In the genomic region with DNA sequence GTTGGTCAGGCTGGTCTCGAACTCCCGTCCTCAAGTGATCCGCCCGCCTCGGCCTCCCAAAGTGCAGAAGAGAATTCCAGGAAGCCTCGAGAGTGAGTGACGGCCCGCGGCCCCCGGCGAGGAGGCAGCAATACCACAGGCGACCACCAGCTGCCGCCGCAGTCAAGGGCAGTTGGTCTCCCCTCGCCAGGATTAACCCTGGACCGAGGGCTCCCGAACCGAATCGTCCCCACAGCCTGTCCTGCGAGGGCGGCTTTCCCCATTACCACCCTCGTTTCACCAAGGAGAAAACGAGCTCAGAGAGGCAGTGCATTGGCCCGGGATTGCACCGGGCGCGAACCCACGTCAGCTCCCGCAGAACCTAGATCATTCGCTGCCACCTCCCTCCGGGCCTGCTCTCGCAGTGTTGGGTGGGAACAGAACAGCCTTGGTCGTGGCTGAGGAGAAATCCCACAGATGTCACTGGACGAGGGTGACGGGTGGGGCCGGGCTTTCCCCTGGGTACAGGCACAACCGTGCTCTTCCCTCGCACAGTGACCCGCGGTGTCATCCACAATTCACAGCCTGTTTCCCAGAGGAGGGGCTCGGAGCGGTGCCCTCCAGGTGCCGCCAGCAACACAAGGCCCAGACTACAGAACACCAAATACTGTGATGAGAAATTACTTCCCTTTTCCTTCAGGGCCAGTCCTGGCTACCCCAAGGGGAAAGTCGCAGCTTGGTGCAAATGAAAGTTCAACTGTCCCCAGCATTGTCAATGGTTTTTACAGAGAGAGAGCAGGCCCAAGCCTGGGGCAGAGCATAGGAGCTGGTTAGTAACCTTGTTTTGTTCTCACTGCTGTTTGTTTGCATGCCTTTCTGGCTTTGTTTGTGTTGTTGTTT, we compare ENCODE assay signal across 10 cellular contexts. TPM values are rescaled to one million over a fixed set of nuclear protein-coding genes. Genes with fewer than 3 reads are reported as not detected.
DNase-seq lines count a peak whose midpoint lies in the region; ATAC-seq, FAIRE-seq and TF ChIP-seq lines count a peak whose summit lies in the region.
"Had no signal": no experiment of that assay in that cellular context is flagged by ENCODE, and none has a peak within 500 bp of the region (broad histone marks: within the 10 kb centered on the region; RNA-seq: fewer than 3 reads in every experiment).

No MANE protein-coding gene starts in this region.

- H3K27ac ChIP-seq in brain microvascular endothelial cell (no peak overlapping the region), HepG2 (ENCODE audit: extremely low read length, insufficient read depth, low read length) (no peak overlapping the region), tibial nerve (no peak overlapping the region)

- no peaks in the 10 kb centered on the region for H3K79me2 ChIP-seq in HepG2 (ENCODE audit: insufficient read depth, low read length)

- no peak overlapping the region for H3K4me3 ChIP-seq in brain microvascular endothelial cell (ENCODE audit: low read depth, low read length)
- H3K4me3 ChIP-seq in HepG2 (replicated peaks in 1 of 3; ENCODE audit: insufficient read depth in 1 of 3, low read depth in 2 of 3, low read length in 3 of 3), result no peak overlapping the region
- no peak overlapping the region for H3K4me3 ChIP-seq in tibial nerve

- no peak overlapping the region for H3K9ac ChIP-seq in HepG2 (ENCODE audit: insufficient read depth, low read depth, low read length)

- TF ChIP-seq EP300 in HepG2 (IDR thresholded peaks at IDR 0.05; ENCODE audit: low read depth in 2 of 2, low read length in 2 of 2), result no peak
- no peak for TF ChIP-seq EP300 in HepG2 (CRISPR knock-in tag; IDR thresholded peaks at IDR 0.05; ENCODE audit: borderline replicate concordance)
- TF ChIP-seq EP300 in tibial nerve (IDR thresholded peaks at IDR 0.05), result no peak

- H3K4me1 ChIP-seq in HepG2 (ENCODE audit: insufficient read depth, low read length), result no peaks in the 10 kb centered on the region
- H3K4me1 ChIP-seq in tibial nerve, result no peaks in the 10 kb centered on the region

- peaks cover 36% of the 10 kb centered on the region for H3K4me1 Mint-ChIP-seq in activated T-cell treated with anti-CD3 and anti-CD28 coated beads, Interleukin-2, amount 50 U/mL, for 72 hours (ENCODE audit: low read depth)
- peaks cover 6% of the 10 kb centered on the region for H3K4me1 Mint-ChIP-seq in Calu3 (ENCODE audit: low read depth, unreplicated experiment)

- H3K27ac Mint-ChIP-seq in activated T-cell treated with anti-CD3 and anti-CD28 coated beads, Interleukin-2, amount 50 U/mL, for 72 hours, result no peak overlapping the region
- H3K27ac Mint-ChIP-seq in Calu3 (ENCODE audit: unreplicated experiment), result no peak overlapping the region

- no peaks in the 10 kb centered on the region for H3K27me3 ChIP-seq in brain microvascular endothelial cell (replicated peaks)
- peaks cover 6 to 46% of the 10 kb centered on the region in 2 experiments for H3K27me3 ChIP-seq in HepG2 (ENCODE audit: control insufficient read depth in 1 of 2, insufficient read depth in 2 of 2, low read length in 2 of 2)
- peaks cover 0 to 31% of the 10 kb centered on the region in 2 donors for H3K27me3 ChIP-seq in tibial nerve

- H3K36me3 ChIP-seq in brain microvascular endothelial cell (replicated peaks) (no peaks in the 10 kb centered on the region), HepG2 (replicated peaks in 1 of 2; ENCODE audit: control insufficient read depth in 1 of 2, insufficient read depth in 2 of 2, low read length in 2 of 2) (no peaks in the 10 kb centered on the region), tibial nerve (no peaks in the 10 kb centered on the region)

- H3K9me3 ChIP-seq in HepG2 (ENCODE audit: low read length) (no peaks in the 10 kb centered on the region), tibial nerve (no peaks in the 10 kb centered on the region)

- ATAC-seq in activated T-cell treated with anti-CD3 and anti-CD28 coated beads, Interleukin-2, amount 50 U/mL, for 72 hours (replicated peaks in 1 of 2), result no peak
- peak; percentile 94 for ATAC-seq in HepG2

- peak; percentile 86 for TF ChIP-seq RAD21 in HepG2 (CRISPR knock-in tag; IDR thresholded peaks at IDR 0.05)

- TF ChIP-seq CTCF in brain microvascular endothelial cell (IDR thresholded peaks at IDR 0.05; ENCODE audit: low read depth, low read length, missing control alignments) (peak; percentile 68), HepG2 (CRISPR knock-in tag; IDR thresholded peaks at IDR 0.05) (peak; percentile 86), tibial nerve (IDR thresholded peaks at IDR 0.05) (peak in 3 of 5 experiments; percentile 34 to 52 (median 40)), Calu3 (IDR thresholded peaks at IDR 0.05; ENCODE audit: unreplicated experiment) (no peak)

- peaks cover 0 to 3% of the 10 kb centered on the region in 2 donors for H3K36me3 Mint-ChIP-seq in activated T-cell treated with anti-CD3 and anti-CD28 coated beads, Interleukin-2, amount 50 U/mL, for 72 hours (ENCODE audit: insufficient read depth in 2 of 2)
- no peaks in the 10 kb centered on the region for H3K36me3 Mint-ChIP-seq in Calu3 (ENCODE audit: insufficient read depth, unreplicated experiment)
- H3K36me3 Mint-ChIP-seq: CD4-positive, CD25-positive, alpha-beta regulatory T cell had no signal

- FAIRE-seq in HepG2 (lab: Jason Lieb, UNC), result no peak

- H2AFZ ChIP-seq in HepG2 (ENCODE audit: low read length), result no peak overlapping the region

- peaks cover 1 to 4% of the 10 kb centered on the region in 2 donors for H3K9me3 Mint-ChIP-seq in activated T-cell treated with anti-CD3 and anti-CD28 coated beads, Interleukin-2, amount 50 U/mL, for 72 hours
- H3K9me3 Mint-ChIP-seq in Calu3 (ENCODE audit: low read depth, unreplicated experiment), result no peaks in the 10 kb centered on the region

- no peak overlapping the region for H3K4me2 ChIP-seq in HepG2 (ENCODE audit: low read depth, low read length)

- WGBS in HepG2 (ENCODE audit: low lambda C conversion rate), result 44% methylated on average over 26 of the region's 44 CpGs
- 23 to 24% methylated on average over 39 to 40 of the region's 44 CpGs for WGBS in tibial nerve, 2 donors

- BruUV-seq in HepG2 (replicated peaks; lab: Mats Ljungman, UMichigan) (no TSS peak), Calu3 (replicated peaks; lab: Mats Ljungman, UMichigan) (no TSS peak)

- in situ Hi-C loops in brain microvascular endothelial cell (cut with HindIII; ENCODE audit: low pct_ligation_motif_present, low sequenced_read_pairs) (no loop called here), HepG2 (cut with HindIII; ENCODE audit: extremely low pct_ligation_motif_present, low pct_unique_long_range_greater_than_20kb) (loop anchor here (5.0 kb wide), 1 partner anchor 98 kb away; no protein-coding TSS in a partner anchor)

- no peak for DNase-seq in activated T-cell treated with anti-CD3 and anti-CD28 coated beads, Interleukin-2, amount 50 U/mL, for 72 hours
- DNase-seq in activated T-cell treated with anti-CD3 and anti-CD28 coated beads for 4 hours (no peak), brain microvascular endothelial cell (no peak), HepG2 (ENCODE audit: low spot score) (peak; percentile 22), tibial nerve (ENCODE audit: low spot score in 2 of 2) (no peak), EL (no peak), Calu3 (no peak), NCI-H524 treated with DMSO at 0.1 percent for 48 hours (lab: John Stamatoyannopoulos, UW) (no peak)
- DNase-seq: CD4-positive, CD25-positive, alpha-beta regulatory T cell; NCI-H2081 treated with DMSO at 0.1 percent for 48 hours had no signal

- CTCF ChIA-PET in HepG2 (lab: Yijun Ruan, JAX; ENCODE audit: low intra/inter-chr PET ratio, low total read pairs) (interaction anchor here (1.5 to 2.5 kb wide), 3 partner anchors 96 to 126 kb away, joined by 6 to 19 read pairs (median 9); a partner anchor contains a TSS), Calu3 (lab: Charles Lee) (no interaction called here)

- POLR2A ChIA-PET in HepG2 (lab: Yijun Ruan, JAX), result no interaction called here

- H3K4me3 Mint-ChIP-seq in activated T-cell treated with anti-CD3 and anti-CD28 coated beads, Interleukin-2, amount 50 U/mL, for 72 hours, result peak overlapping the region; percentile 68 to 81
- H3K4me3 Mint-ChIP-seq in Calu3 (ENCODE audit: low read depth, unreplicated experiment), result no peak overlapping the region

- peaks cover 45% of the 10 kb centered on the region for H3K27me3 Mint-ChIP-seq in activated T-cell treated with anti-CD3 and anti-CD28 coated beads, Interleukin-2, amount 50 U/mL, for 72 hours (ENCODE audit: low read depth)
- no peaks in the 10 kb centered on the region for H3K27me3 Mint-ChIP-seq in Calu3 (ENCODE audit: unreplicated experiment)

- intact Hi-C loops in HepG2 (cut with micrococcal nuclease; ENCODE audit: unreplicated experiment) (no loop called here), Calu3 (cut with micrococcal nuclease; ENCODE audit: unreplicated experiment) (no loop called here)

- no peaks in the 10 kb centered on the region for H4K20me1 ChIP-seq in HepG2 (ENCODE audit: insufficient read depth, low read length)

- no peak for TF ChIP-seq POLR2A in HepG2 (IDR thresholded peaks at IDR 0.05; ENCODE audit: insufficient read depth in 1 of 2, low read depth in 2 of 2, low read length in 2 of 2)
- TF ChIP-seq POLR2A in tibial nerve (IDR thresholded peaks at IDR 0.05), result no peak

RNA-seq across cellular contexts. Expression of a gene that starts 24.8 kb away (rescaled TPM):
- under 1 TPM; 0.77 to 0.97 TPM for total RNA-seq in activated T-cell treated with anti-CD3 and anti-CD28 coated beads, Interleukin-2, amount 50 U/mL, for 72 hours
- total RNA-seq in HepG2 (2016; rRNA removed; fragmentation: Illumina TruSeq; extraction: Trizol) (not detected in 2 replicates), tibial nerve (1 to 10 TPM in 2 of 4 donors, under 1 TPM in 2; 0.21 to 2.7 (median 1.5) TPM), Calu3 (2022) (0.12 and 0.15 TPM in 2 replicates)
- not detected in 2 replicates for total RNA-seq in HepG2 (2016; cell fraction: cytosol; rRNA removed; fragmentation: Illumina TruSeq; extraction: Trizol; ENCODE audit: low read depth)
- not detected in 2 replicates for total RNA-seq in HepG2 (2016; cell fraction: insoluble cytoplasmic fraction; rRNA removed; fragmentation: Illumina TruSeq; extraction: Trizol)
- not detected in 2 replicates for total RNA-seq in HepG2 (2016; cell fraction: membrane; rRNA removed; fragmentation: Illumina TruSeq; extraction: Trizol)
- not detected in 2 replicates for total RNA-seq in HepG2 (2016; cell fraction: nucleus; rRNA removed; fragmentation: Illumina TruSeq; extraction: Trizol)
- not detected in 2 replicates for polyA plus RNA-seq in HepG2 (2011; rRNA removed)
- not detected in 2 replicates for polyA plus RNA-seq in HepG2 (2011; cell fraction: cytosol; rRNA removed)
- 0.16 and 0.36 TPM in 2 replicates for polyA plus RNA-seq in HepG2 (2011; cell fraction: nucleus; rRNA removed)
- polyA plus RNA-seq in HepG2 (2012), result 0.12 TPM in 1 of 2 replicates, not detected in the other
- polyA plus RNA-seq in HepG2 (2016; cell fraction: cytosol; fragmentation: Illumina TruSeq; extraction: Trizol; ENCODE audit: low read depth), result not detected in 2 replicates
- polyA plus RNA-seq in HepG2 (2016; cell fraction: insoluble cytoplasmic fraction; fragmentation: Illumina TruSeq; extraction: Trizol; ENCODE audit: low read depth), result not detected in 2 replicates
- polyA plus RNA-seq in HepG2 (2016; cell fraction: membrane; fragmentation: Illumina TruSeq; extraction: Trizol; ENCODE audit: low read depth), result not detected in 2 replicates
- not detected in 2 replicates for polyA plus RNA-seq in HepG2 (2016; cell fraction: nucleus; fragmentation: Illumina TruSeq; extraction: Trizol; ENCODE audit: insufficient read depth, low read depth)
- polyA minus RNA-seq in HepG2 (2011; rRNA and poly(A)+ RNA removed; ENCODE audit: low replicate concordance), result not detected in 2 replicates
- not detected in 2 replicates for polyA minus RNA-seq in HepG2 (2011; cell fraction: cytosol; rRNA and poly(A)+ RNA removed)
- polyA minus RNA-seq in HepG2 (2011; cell fraction: nucleus; rRNA and poly(A)+ RNA removed), result not detected in 2 replicates
- total RNA-seq: CD4-positive, CD25-positive, alpha-beta regulatory T cell had no signal
- polyA plus RNA-seq: CD4-positive, CD25-positive, alpha-beta regulatory T cell had no signal

RNA-seq across cellular contexts. Expression of a gene that starts 39.6 kb away (rescaled TPM):
- 10 to 100 TPM; 25.8 to 29.0 TPM for total RNA-seq in activated T-cell treated with anti-CD3 and anti-CD28 coated beads, Interleukin-2, amount 50 U/mL, for 72 hours
- total RNA-seq in HepG2 (2016; rRNA removed; fragmentation: Illumina TruSeq; extraction: Trizol) (7.9 and 9.6 TPM in 2 replicates), tibial nerve (10 to 100 TPM; 17.8 to 20.7 (median 19.1) TPM), Calu3 (2022) (22.8 and 28.4 TPM in 2 replicates)
- 11.9 and 12.6 TPM in 2 replicates for total RNA-seq in HepG2 (2016; cell fraction: cytosol; rRNA removed; fragmentation: Illumina TruSeq; extraction: Trizol; ENCODE audit: low read depth)
- 10.4 and 13.2 TPM in 2 replicates for total RNA-seq in HepG2 (2016; cell fraction: insoluble cytoplasmic fraction; rRNA removed; fragmentation: Illumina TruSeq; extraction: Trizol)
- total RNA-seq in HepG2 (2016; cell fraction: membrane; rRNA removed; fragmentation: Illumina TruSeq; extraction: Trizol), result 8.0 and 11.3 TPM in 2 replicates
- 8.0 and 17.5 TPM in 2 replicates for total RNA-seq in HepG2 (2016; cell fraction: nucleus; rRNA removed; fragmentation: Illumina TruSeq; extraction: Trizol)
- 22.9 and 25.7 TPM in 2 replicates for polyA plus RNA-seq in HepG2 (2011; rRNA removed)
- polyA plus RNA-seq in HepG2 (2011; cell fraction: cytosol; rRNA removed), result 8.3 and 13.6 TPM in 2 replicates
- polyA plus RNA-seq in HepG2 (2011; cell fraction: nucleus; rRNA removed), result 54.0 and 67.5 TPM in 2 replicates
- polyA plus RNA-seq in HepG2 (2012), result 21.3 and 21.5 TPM in 2 replicates
- 1.2 and 1.7 TPM in 2 replicates for polyA plus RNA-seq in HepG2 (2016; cell fraction: cytosol; fragmentation: Illumina TruSeq; extraction: Trizol; ENCODE audit: low read depth)
- 9.7 and 15.4 TPM in 2 replicates for polyA plus RNA-seq in HepG2 (2016; cell fraction: insoluble cytoplasmic fraction; fragmentation: Illumina TruSeq; extraction: Trizol; ENCODE audit: low read depth)
- 4.1 and 4.8 TPM in 2 replicates for polyA plus RNA-seq in HepG2 (2016; cell fraction: membrane; fragmentation: Illumina TruSeq; extraction: Trizol; ENCODE audit: low read depth)
- 29.5 and 34.6 TPM in 2 replicates for polyA plus RNA-seq in HepG2 (2016; cell fraction: nucleus; fragmentation: Illumina TruSeq; extraction: Trizol; ENCODE audit: insufficient read depth, low read depth)
- 39.4 and 61.2 TPM in 2 replicates for polyA minus RNA-seq in HepG2 (2011; rRNA and poly(A)+ RNA removed; ENCODE audit: low replicate concordance)
- 16.5 and 19.2 TPM in 2 replicates for polyA minus RNA-seq in HepG2 (2011; cell fraction: cytosol; rRNA and poly(A)+ RNA removed)
- polyA minus RNA-seq in HepG2 (2011; cell fraction: nucleus; rRNA and poly(A)+ RNA removed), result 37.2 and 38.9 TPM in 2 replicates
